8 cellular contexts compared by ENCODE assay signal in genomic region chr11:4187055-4187988, GRCh38.
DNase-seq lines count a peak whose midpoint lies in the region; ATAC-seq, FAIRE-seq and TF ChIP-seq lines count a peak whose summit lies in the region.

No MANE protein-coding gene starts in this region.

- peaks cover 11% of the 10 kb centered on the region for H3K4me1 Mint-ChIP-seq in T-helper 17 cell

- ATAC-seq in HG02763 (IDR thresholded peaks at IDR 0.05; ENCODE audit: unreplicated experiment) (peak; percentile 91), T-helper 17 cell (peak; percentile 96), right cardiac atrium (peak; percentile 96 to 97), psoas muscle (peak; percentile 90 to 98 (median 95))

- under 1% methylated on average over 81 of the region's 83 CpGs for WGBS in right cardiac atrium
- 0 to 1% (median 1%) methylated on average over 65 to 83 of the region's 83 CpGs for WGBS in psoas muscle, 3 donors
- under 1% methylated on average over 83 of the region's 83 CpGs for WGBS in urinary bladder

- H3K27me3 Mint-ChIP-seq in T-helper 17 cell, result peaks cover 22% of the 10 kb centered on the region

- DNase-seq in GM12891 (ENCODE audit: insufficient read length, low spot score) (peak; percentile 82), NCI-H1105 treated with DMSO at 0.1 percent for 48 hours (lab: John Stamatoyannopoulos, UW) (peak; percentile 87), T-helper 17 cell (peak; percentile 70 to 89 (median 77)), anterior cingulate cortex (lab: John Stamatoyannopoulos, UW) (peak; percentile 26 to 92 (median 81)), right cardiac atrium (peak; percentile 97 to 99 (median 98)), psoas muscle (peak; percentile 93 to 95)

- H3K4me1 ChIP-seq in right cardiac atrium (ENCODE audit: control insufficient read depth, insufficient read depth, low read length), result no peaks in the 10 kb centered on the region
- H3K4me1 ChIP-seq in psoas muscle, result peaks cover 12% of the 10 kb centered on the region
- H3K4me1 ChIP-seq in urinary bladder (ENCODE audit: insufficient read depth), result no peaks in the 10 kb centered on the region

- H3K27me3 ChIP-seq in right cardiac atrium (ENCODE audit: control insufficient read depth, insufficient read depth) (no peaks in the 10 kb centered on the region), psoas muscle (ENCODE audit: insufficient read depth in 3 of 3, low read length in 2 of 3) (no peaks in the 10 kb centered on the region)

- no peaks in the 10 kb centered on the region for H3K36me3 ChIP-seq in psoas muscle (ENCODE audit: insufficient read depth in 1 of 2, low read depth in 1 of 2)
- no peaks in the 10 kb centered on the region for H3K36me3 ChIP-seq in urinary bladder (ENCODE audit: insufficient read depth)

- peak; percentile 92 for FAIRE-seq in GM12891 (lab: Jason Lieb, UNC)

- intact Hi-C loops in right cardiac atrium (cut with DNase I), result loop anchor here (1.0 to 5.0 kb wide), 6 partner anchors 300 to 355 kb away; no protein-coding TSS in a partner anchor
- intact Hi-C loops in psoas muscle (cut with DNase I), result loop anchor here in 1 of 2 donors (1.0 to 10.0 kb wide), 4 partner anchors 307 to 817 kb away; no protein-coding TSS in a partner anchor

- H3K27ac Mint-ChIP-seq in T-helper 17 cell, result no peak overlapping the region

- H3K27ac ChIP-seq in right cardiac atrium (ENCODE audit: low read length) (no peak overlapping the region), psoas muscle (no peak overlapping the region), urinary bladder (ENCODE audit: low read depth) (no peak overlapping the region)

- H3K36me3 Mint-ChIP-seq in T-helper 17 cell (ENCODE audit: low read depth), result peaks cover 2% of the 10 kb centered on the region

- peak; percentile 98 for TF ChIP-seq CTCF in psoas muscle (IDR thresholded peaks at IDR 0.05)

- H3K4me3 ChIP-seq in right cardiac atrium (ENCODE audit: low read length) (peak overlapping the region; percentile 43), psoas muscle (peak overlapping the region; percentile 75), urinary bladder (ENCODE audit: low read depth, low read length) (peak overlapping the region; percentile 42)

- H3K4me3 Mint-ChIP-seq in T-helper 17 cell, result peak overlapping the region; percentile 85

- H3K9me3 ChIP-seq in T-helper 17 cell (ENCODE audit: control insufficient read depth, low read length, poor library complexity, severe bottlenecking) (no peaks in the 10 kb centered on the region), right cardiac atrium (ENCODE audit: control insufficient read depth, low read length) (no peaks in the 10 kb centered on the region), psoas muscle (no peaks in the 10 kb centered on the region)

- TF ChIP-seq POLR2A in GM12891 (IDR thresholded peaks at IDR 0.05; ENCODE audit: low read depth, low read length), result no peak

TF ChIP-seq in GM12891, 5 proteins besides CTCF, POLR2A, EP300 and RAD21:
- TF ChIP-seq SPI1 (IDR thresholded peaks at IDR 0.05; ENCODE audit: low read depth, low read length) (no peak), TAF1 (IDR thresholded peaks at IDR 0.05; ENCODE audit: low read depth, low read length) (no peak), PAX5 (IDR thresholded peaks at IDR 0.05; ENCODE audit: insufficient read depth, low read length, severe bottlenecking) (no peak), POU2F2 (IDR thresholded peaks at IDR 0.05; ENCODE audit: low read depth, low read length) (no peak), POLR2AphosphoS5 (IDR thresholded peaks at IDR 0.05; ENCODE audit: low read depth, low read length) (no peak)
